ENCODE assay signal across 16 cellular contexts in the genomic region with DNA sequence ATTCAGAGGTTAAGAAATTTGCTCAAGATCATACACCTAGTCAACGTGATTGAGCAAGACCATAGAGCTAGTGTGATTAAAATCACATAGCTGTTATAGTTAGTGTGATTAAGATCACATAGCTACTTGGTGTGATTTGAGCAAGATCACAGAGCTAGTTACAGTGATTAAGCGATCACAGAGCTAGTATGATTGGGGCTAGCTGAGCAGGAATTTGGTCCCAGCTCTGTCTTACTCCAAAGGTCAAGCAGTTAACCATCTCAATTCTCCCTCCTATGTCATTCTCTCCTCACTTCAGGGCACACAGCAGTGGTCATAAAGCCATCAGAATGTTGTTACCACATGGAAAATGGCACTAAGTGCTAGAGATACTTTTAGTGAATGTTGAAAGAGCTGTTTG.
DNase-seq lines count a peak whose midpoint lies in the region; ATAC-seq and TF ChIP-seq lines count a peak whose summit lies in the region.
"Had no signal": no experiment of that assay in that cellular context is flagged by ENCODE, and none has a peak within 500 bp of the region (broad histone marks: within the 10 kb centered on the region; RNA-seq: fewer than 3 reads in every experiment).

No MANE protein-coding gene starts in this region.

- H2BK12ac ChIP-seq in trophoblast cell (ENCODE audit: low read length): no peak overlapping the region

- H4K8ac ChIP-seq in trophoblast cell (ENCODE audit: low read depth, low read length): no peak overlapping the region

- intact Hi-C loops in left colon (cut with DNase I, micrococcal nuclease) (loop anchor here in 1 of 2 donors (5.0 kb wide), 1 partner anchor 462 kb away; no protein-coding TSS in a partner anchor), mucosa of descending colon (cut with DNase I, micrococcal nuclease) (loop anchor here in 1 of 2 donors (10.0 kb wide), 1 partner anchor 469 kb away; no protein-coding TSS in a partner anchor), mammary epithelial cell (cut with micrococcal nuclease) (loop anchor here (5.0 to 10.0 kb wide), 2 partner anchors 829 to 1592 kb away; no protein-coding TSS in a partner anchor)

- no peak overlapping the region for H4K12ac ChIP-seq in trophoblast cell (ENCODE audit: low read depth, low read length)

- H2AFZ ChIP-seq in trophoblast cell (ENCODE audit: insufficient read depth, low read length, poor library complexity) (no peak overlapping the region), mammary epithelial cell (ENCODE audit: low read depth, low read length) (no peak overlapping the region)

- H3K79me2 ChIP-seq in trophoblast cell (ENCODE audit: control insufficient read depth, insufficient read depth, low read length, poor library complexity) (no peaks in the 10 kb centered on the region), mammary epithelial cell (ENCODE audit: insufficient read depth, low read length) (no peaks in the 10 kb centered on the region)

- no peaks in the 10 kb centered on the region for H4K20me1 ChIP-seq in mammary epithelial cell (ENCODE audit: insufficient read depth, low read length)
- H4K20me1 ChIP-seq: BLaER1 treated with 17β-estradiol and CSF1 and Interleukin-3, amounts not matched to agents 10 nM and 100 nM had no signal

- H3K4me3 ChIP-seq in mucosa of descending colon (no peak overlapping the region), trophoblast cell (ENCODE audit: low read depth, low read length) (no peak overlapping the region), mammary epithelial cell (replicated peaks in 1 of 3; ENCODE audit: insufficient read depth in 1 of 3, low read depth in 2 of 3, low read length in 3 of 3) (no peak overlapping the region)
- H3K4me3 ChIP-seq: BLaER1 treated with 17β-estradiol and CSF1 and Interleukin-3, amounts not matched to agents 10 nM and 100 nM had no signal

- no peaks in the 10 kb centered on the region for H3K79me1 ChIP-seq in trophoblast cell (ENCODE audit: low read length)

- peaks cover 8% of the 10 kb centered on the region for H3K27me3 Mint-ChIP-seq in mesothelial cell of epicardium (ENCODE audit: low read depth)
- H3K27me3 Mint-ChIP-seq: B cell had no signal

- H3K4me3 Mint-ChIP-seq in mesothelial cell of epicardium: no peak overlapping the region
- H3K4me3 Mint-ChIP-seq: B cell; CD4-positive, alpha-beta T cell; CD8-positive, alpha-beta T cell had no signal

- H3K9me3 Mint-ChIP-seq in mesothelial cell of epicardium: no peaks in the 10 kb centered on the region
- H3K9me3 Mint-ChIP-seq: CD4-positive, alpha-beta T cell; CD8-positive, alpha-beta T cell had no signal

- peaks cover 12% of the 10 kb centered on the region for H3K4me1 ChIP-seq in mucosa of descending colon (ENCODE audit: low read depth)
- H3K4me1 ChIP-seq in trophoblast cell (ENCODE audit: control insufficient read depth in 1 of 2, insufficient read depth in 2 of 2, low read length in 2 of 2): no peaks in the 10 kb centered on the region
- H3K4me1 ChIP-seq in mammary epithelial cell (ENCODE audit: insufficient read depth, low read length): peaks cover 2% of the 10 kb centered on the region
- H3K4me1 ChIP-seq: Caco-2 had no signal

- H3K9ac ChIP-seq in trophoblast cell (ENCODE audit: low read length): no peak overlapping the region
- H3K9ac ChIP-seq in mammary epithelial cell (ENCODE audit: insufficient read depth, low read length): no peak overlapping the region
- H3K9ac ChIP-seq: BLaER1 treated with 17β-estradiol and CSF1 and Interleukin-3, amounts not matched to agents 10 nM and 100 nM had no signal

- no peak overlapping the region for H2BK120ac ChIP-seq in trophoblast cell (ENCODE audit: insufficient read depth, low read length, poor library complexity)

- no TSS peak for BruUV-seq in mammary epithelial cell (replicated peaks; lab: Mats Ljungman, UMichigan)

- ATAC-seq in left colon (peak; percentile 75), mucosa of descending colon (peak; percentile 66)
- ATAC-seq: CD8-positive, alpha-beta T cell had no signal

- no peak overlapping the region for H3K4me2 ChIP-seq in trophoblast cell (ENCODE audit: low read length)
- no peak overlapping the region for H3K4me2 ChIP-seq in mammary epithelial cell (ENCODE audit: insufficient read depth, low read depth, low read length)
- H3K4me2 ChIP-seq: BLaER1 treated with 17β-estradiol and CSF1 and Interleukin-3, amounts not matched to agents 10 nM and 100 nM had no signal

- H3K36me3 Mint-ChIP-seq in mesothelial cell of epicardium: no peaks in the 10 kb centered on the region
- H3K36me3 Mint-ChIP-seq: CD8-positive, alpha-beta T cell had no signal

- no peak overlapping the region for H2BK5ac ChIP-seq in trophoblast cell (ENCODE audit: low read depth, low read length, poor library complexity)

- no peak overlapping the region for H3K27ac Mint-ChIP-seq in mesothelial cell of epicardium
- H3K27ac Mint-ChIP-seq: B cell; CD4-positive, alpha-beta T cell; CD8-positive, alpha-beta T cell had no signal

- H3K27ac ChIP-seq in trophoblast cell (ENCODE audit: low read depth, low read length) (no peak overlapping the region), mammary epithelial cell (ENCODE audit: insufficient read depth, low read depth, low read length) (no peak overlapping the region)
- H3K27ac ChIP-seq: BLaER1 treated with 17β-estradiol and CSF1 and Interleukin-3, amounts not matched to agents 10 nM and 100 nM; C4-2B had no signal

- no peaks in the 10 kb centered on the region for H3K27me3 ChIP-seq in trophoblast cell (ENCODE audit: insufficient read depth, low read length)
- no peaks in the 10 kb centered on the region for H3K27me3 ChIP-seq in mammary epithelial cell (ENCODE audit: insufficient read depth, low read length)
- H3K27me3 ChIP-seq: BLaER1 treated with 17β-estradiol and CSF1 and Interleukin-3, amounts not matched to agents 10 nM and 100 nM had no signal

- DNase-seq in left colon: no peak
- no peak for DNase-seq in mucosa of descending colon
- DNase-seq in trophoblast cell: peak; percentile 83 to 94
- DNase-seq in mammary epithelial cell: no peak
- DNase-seq in mesothelial cell of epicardium (ENCODE audit: low spot score in 2 of 2, unreplicated experiment in 2 of 2): no peak
- DNase-seq: 8988T; ACHN; Caco-2; Calu3; CD4-positive, alpha-beta T cell; CD8-positive, alpha-beta T cell; DMS79 treated with DMSO at 0.1 percent for 48 hours; GF-D8 had no signal

- H3K14ac ChIP-seq in trophoblast cell (ENCODE audit: low read length): no peak overlapping the region

- H3K36me3 ChIP-seq in mucosa of descending colon (ENCODE audit: low read depth) (no peaks in the 10 kb centered on the region), trophoblast cell (ENCODE audit: control insufficient read depth in 1 of 2, insufficient read depth in 2 of 2, low read length in 2 of 2) (no peaks in the 10 kb centered on the region), mammary epithelial cell (ENCODE audit: insufficient read depth, low read length) (no peaks in the 10 kb centered on the region)
- H3K36me3 ChIP-seq: BLaER1 treated with 17β-estradiol and CSF1 and Interleukin-3, amounts not matched to agents 10 nM and 100 nM had no signal

- H3K23ac ChIP-seq in trophoblast cell (ENCODE audit: low read length): no peak overlapping the region

- CTCF ChIA-PET in mammary epithelial cell (lab: Charles Lee; ENCODE audit: low non-redundant PET): interaction anchor here (0.6 kb wide), 1 partner anchor 207 kb away, joined by 3 read pairs; no protein-coding TSS in a partner anchor

- WGBS in trophoblast cell (ENCODE audit: extremely low coverage, insufficient coverage, insufficient read length): no CpG with 5 or more reads among the region's 2 CpGs
- 75% methylated on average over 2 of the region's 2 CpGs for WGBS in mammary epithelial cell (ENCODE audit: low coverage, missing lambda C conversion rate)

- in situ Hi-C loops in mammary epithelial cell (cut with MboI; ENCODE audit: low sequenced_read_pairs in 2 of 2): loop anchor here (5.0 to 25.0 kb wide), 3 partner anchors 459 to 1717 kb away; no protein-coding TSS in a partner anchor

- no peak overlapping the region for H4K91ac ChIP-seq in trophoblast cell (ENCODE audit: low read depth, low read length)

- H3K18ac ChIP-seq in trophoblast cell (ENCODE audit: low read length): no peak overlapping the region

- TF ChIP-seq CTCF in mucosa of descending colon (IDR thresholded peaks at IDR 0.05) (no peak), mammary epithelial cell (conservative IDR thresholded peaks at IDR 0.05 in 1 of 2, IDR thresholded peaks at IDR 0.05 in 1 of 2; ENCODE audit: extremely low read depth in 1 of 2, insufficient read depth in 1 of 2, low read depth in 1 of 2, low read length in 2 of 2) (no peak), mesothelial cell of epicardium (IDR thresholded peaks at IDR 0.05; ENCODE audit: unreplicated experiment) (no peak)

- dilution Hi-C loops in mammary epithelial cell (cut with HindIII; ENCODE audit: low sequenced_read_pairs): no loop called here

- no peak overlapping the region for H2AK5ac ChIP-seq in trophoblast cell (ENCODE audit: low read length)

- no peak overlapping the region for H3K4ac ChIP-seq in trophoblast cell (ENCODE audit: low read depth, low read length)

- no peaks in the 10 kb centered on the region for H3K4me1 Mint-ChIP-seq in mesothelial cell of epicardium
- H3K4me1 Mint-ChIP-seq: B cell had no signal

- no peaks in the 10 kb centered on the region for H3K9me3 ChIP-seq in mucosa of descending colon
- H3K9me3 ChIP-seq in trophoblast cell (ENCODE audit: insufficient read depth, low read depth, low read length): no peaks in the 10 kb centered on the region
- H3K9me3 ChIP-seq in mammary epithelial cell (replicated peaks; ENCODE audit: insufficient read depth, low read length): no peaks in the 10 kb centered on the region
- H3K9me3 ChIP-seq: BLaER1 treated with 17β-estradiol and CSF1 and Interleukin-3, amounts not matched to agents 10 nM and 100 nM; Caco-2 had no signal

Comparison
In these comparisons a context has a peak if more than half of its experiments do, and no peak if none do; other contexts are left out.
1. DNase-seq: peak in trophoblast cell (2 of 2); none in left colon (0 of 2), mucosa of descending colon (0 of 3), mammary epithelial cell (single experiment) and mesothelial cell of epicardium (0 of 2).